ENCODE assay signal across 20 cellular contexts in genomic region chr10:5596611-5597341, GRCh38.
DNase-seq lines count a peak whose midpoint lies in the region; ATAC-seq and TF ChIP-seq lines count a peak whose summit lies in the region.
"Had no signal": no experiment of that assay in that cellular context is flagged by ENCODE, and none has a peak within 500 bp of the region (broad histone marks: within the 10 kb centered on the region; RNA-seq: fewer than 3 reads in every experiment).

No MANE protein-coding gene starts in this region.

- H3K4me3 ChIP-seq in breast epithelium (no peak overlapping the region), BE2C (ENCODE audit: low read depth, low read length) (no peak overlapping the region)
- H3K4me3 ChIP-seq: left lung, testis had no signal

- peak overlapping the region; percentile 43 for H3K4me3 Mint-ChIP-seq in MCF 10A (ENCODE audit: unreplicated experiment)
- H3K4me3 Mint-ChIP-seq: activated CD4-positive, alpha-beta T cell treated with anti-CD3 and anti-CD28 coated beads, Interleukin-2, amount 10 ng/mL, durations not matched to agents 24 days and 14 days; activated naive CD8-positive, alpha-beta T cell treated with anti-CD3 and anti-CD28 coated beads, Interleukin-2, amount 50 U/mL, for 24 hours; naive thymus-derived CD8-positive, alpha-beta T cell; T-helper 2 cell treated with Interferon-gamma antibody and Interleukin-4, amounts not matched to agents 5 μg/mL and 100 μg/mL, for 36 hours had no signal

- intact Hi-C loops in MCF 10A (cut with micrococcal nuclease), result loop anchor here (1.0 kb wide), 2 partner anchors 11 to 22 kb away; no protein-coding TSS in a partner anchor
- intact Hi-C loops in breast epithelium (cut with DNase I; ENCODE audit: low total_unique reads), result no loop called here

- ATAC-seq in GM21381 (IDR thresholded peaks at IDR 0.05; ENCODE audit: unreplicated experiment) (no peak), HG03108 (IDR thresholded peaks at IDR 0.05; ENCODE audit: unreplicated experiment) (no peak), HG02798 (IDR thresholded peaks at IDR 0.05; ENCODE audit: poor library complexity, unreplicated experiment) (no peak)
- ATAC-seq: naive thymus-derived CD8-positive, alpha-beta T cell had no signal

- H3K27me3 Mint-ChIP-seq in MCF 10A (ENCODE audit: insufficient read depth, unreplicated experiment), result no peaks in the 10 kb centered on the region

- H3K4me1 ChIP-seq in breast epithelium (no peaks in the 10 kb centered on the region), BE2C (peaks cover 12% of the 10 kb centered on the region)
- H3K4me1 ChIP-seq: left lung, testis had no signal

- TF ChIP-seq CTCF in MCF 10A (IDR thresholded peaks at IDR 0.05; ENCODE audit: unreplicated experiment) (no peak), breast epithelium (IDR thresholded peaks at IDR 0.05) (no peak), BE2C (IDR thresholded peaks at IDR 0.05; ENCODE audit: low read depth, low read length) (no peak)

- H3K9me3 ChIP-seq in breast epithelium, result no peaks in the 10 kb centered on the region
- no peaks in the 10 kb centered on the region for H3K9me3 ChIP-seq in BE2C
- H3K9me3 ChIP-seq: left lung, testis had no signal

- no peaks in the 10 kb centered on the region for H3K9me3 Mint-ChIP-seq in MCF 10A (ENCODE audit: unreplicated experiment)
- H3K9me3 Mint-ChIP-seq: activated CD4-positive, alpha-beta T cell treated with anti-CD3 and anti-CD28 coated beads, Interleukin-2, amount 10 ng/mL, durations not matched to agents 24 days and 14 days; activated naive CD8-positive, alpha-beta T cell treated with anti-CD3 and anti-CD28 coated beads, Interleukin-2, amount 50 U/mL, for 24 hours; naive thymus-derived CD8-positive, alpha-beta T cell; T-helper 2 cell treated with Interferon-gamma antibody and Interleukin-4, amounts not matched to agents 5 μg/mL and 100 μg/mL, for 36 hours had no signal

- H3K36me3 ChIP-seq in breast epithelium, result no peaks in the 10 kb centered on the region
- no peaks in the 10 kb centered on the region for H3K36me3 ChIP-seq in BE2C
- H3K36me3 ChIP-seq: left lung had no signal

- no peak for TF ChIP-seq POLR2A in breast epithelium (IDR thresholded peaks at IDR 0.05)

- no peaks in the 10 kb centered on the region for H3K27me3 ChIP-seq in breast epithelium
- H3K27me3 ChIP-seq in BE2C, result no peaks in the 10 kb centered on the region
- H3K27me3 ChIP-seq: left lung, testis had no signal

- H3K4me1 Mint-ChIP-seq in MCF 10A (ENCODE audit: insufficient read depth, unreplicated experiment), result peaks cover 25% of the 10 kb centered on the region

- POLR2A ChIA-PET in MCF 10A (lab: Yijun Ruan, JAX), result interaction anchor here (0.8 to 7.2 kb wide), 14 partner anchors 8 to 149 kb away, joined by 3 to 55 read pairs (median 4); partner anchors contain the start of gene CALML3

- no peaks in the 10 kb centered on the region for H3K36me3 Mint-ChIP-seq in MCF 10A (ENCODE audit: insufficient read depth, unreplicated experiment)
- H3K36me3 Mint-ChIP-seq: naive thymus-derived CD8-positive, alpha-beta T cell had no signal

- CTCF ChIA-PET in MCF 10A (lab: Yijun Ruan, JAX), result interaction anchor here (0.7 to 1.4 kb wide), 5 partner anchors 10 to 212 kb away, joined by 3 to 4 read pairs (median 3); no protein-coding TSS in a partner anchor

- DNase-seq in MCF 10A (ENCODE audit: unreplicated experiment), result peak; percentile 51
- DNase-seq in breast epithelium (ENCODE audit: low spot score in 2 of 2), result no peak
- peak; percentile 44 for DNase-seq in amniotic stem cell (lab: John Stamatoyannopoulos, UW)
- DNase-seq in kidney tubule cell (ENCODE audit: low spot score), result peak; percentile 75
- no peak for DNase-seq in BE2C
- DNase-seq: activated CD4-positive, alpha-beta T cell treated with anti-CD3 and anti-CD28 coated beads, Interleukin-2, amount 10 ng/mL, durations not matched to agents 24 days and 14 days; activated naive CD8-positive, alpha-beta T cell treated with anti-CD3 and anti-CD28 coated beads, Interleukin-2, amount 50 U/mL, for 24 hours; activated T-cell treated with anti-CD3 and anti-CD28 coated beads, Interleukin-2, amount 50 U/mL, for 1 hour; naive thymus-derived CD8-positive, alpha-beta T cell; NCI-H1694; NCI-H510A treated with DMSO at 0.1 percent for 48 hours; retina; testis had no signal

- peak overlapping the region in 1 of 2 donors; percentile 2 for H3K27ac ChIP-seq in breast epithelium
- H3K27ac ChIP-seq: 22Rv1, HL-60, left lung, testis had no signal

- peak overlapping the region; percentile 60 for H3K27ac Mint-ChIP-seq in MCF 10A (ENCODE audit: low read depth, unreplicated experiment)
- H3K27ac Mint-ChIP-seq: activated CD4-positive, alpha-beta T cell treated with anti-CD3 and anti-CD28 coated beads, Interleukin-2, amount 10 ng/mL, durations not matched to agents 24 days and 14 days; activated naive CD8-positive, alpha-beta T cell treated with anti-CD3 and anti-CD28 coated beads, Interleukin-2, amount 50 U/mL, for 24 hours; T-helper 2 cell treated with Interferon-gamma antibody and Interleukin-4, amounts not matched to agents 5 μg/mL and 100 μg/mL, for 36 hours had no signal

- no TSS peak for BruUV-seq in MCF 10A (replicated peaks; lab: Mats Ljungman, UMichigan)

Comparison
In these comparisons a context has a peak if more than half of its experiments do, and no peak if none do; other contexts are left out.
1. DNase-seq: peak in MCF 10A (single experiment), amniotic stem cell (single experiment) and kidney tubule cell (single experiment); none in breast epithelium (0 of 2) and BE2C (single experiment).